ENCODE assay signal across 5 cellular contexts in the genomic region with DNA sequence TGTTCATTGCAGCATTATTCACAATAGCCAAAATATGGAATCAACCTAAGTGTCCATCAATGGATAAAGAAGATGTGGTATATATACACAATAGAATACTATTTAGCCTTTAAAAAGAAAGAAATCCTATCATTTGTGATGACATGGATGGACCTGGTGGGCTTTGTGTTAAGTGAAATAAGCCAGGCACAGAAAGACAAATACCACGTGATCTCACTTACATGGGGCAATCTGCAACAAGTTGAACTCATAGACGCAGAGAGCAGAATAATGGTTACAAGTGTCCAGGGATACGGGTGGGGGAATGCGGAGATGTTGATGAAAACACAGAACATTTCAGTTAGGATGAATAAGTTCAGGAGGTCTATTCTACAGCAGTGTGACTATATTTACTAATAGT.
"Had no signal": no experiment of that assay in that cellular context is flagged by ENCODE, and none has a peak within 500 bp of the region (broad histone marks: within the 10 kb centered on the region; RNA-seq: fewer than 3 reads in every experiment).

No MANE protein-coding gene starts in this region.

- H3K27ac ChIP-seq: HL-60 had no signal

- FAIRE-seq: HTR-8/SVneo had no signal

- DNase-seq: IMR-90, KBM-7, KG1 had no signal
